8 cellular contexts compared by ENCODE assay signal in genomic region chr10:61750943-61751471, GRCh38.
DNase-seq lines count a peak whose midpoint lies in the region; ATAC-seq and TF ChIP-seq lines count a peak whose summit lies in the region.

No MANE protein-coding gene starts in this region.

- H3K9me3 ChIP-seq in BE2C: no peaks in the 10 kb centered on the region

- no peak overlapping the region for H3K4me3 ChIP-seq in BE2C (ENCODE audit: low read depth, low read length)

- H3K4me3 Mint-ChIP-seq in osteocyte (ENCODE audit: unreplicated experiment) (no peak overlapping the region), type B pancreatic cell (no peak overlapping the region)

- no peaks in the 10 kb centered on the region for H3K27me3 ChIP-seq in BE2C

- DNase-seq in BE2C (peak; percentile 77), NOMO-1 treated with dmso at 0.1 percent for 144 hours (lab: John Stamatoyannopoulos, UW; ENCODE audit: unreplicated experiment) (peak; percentile 50), activated T-cell treated with anti-CD3 and anti-CD28 coated beads for 1 hour (ENCODE audit: low read depth) (peak; percentile 48), fibroblast of gingiva (ENCODE audit: low read depth) (peak; percentile 42), osteocyte (ENCODE audit: extremely low spot score, unreplicated experiment) (no peak), type B pancreatic cell (ENCODE audit: extremely low spot score, unreplicated experiment) (peak; percentile 71)

- peaks cover 68% of the 10 kb centered on the region for H3K4me1 Mint-ChIP-seq in osteocyte (ENCODE audit: unreplicated experiment)
- peaks cover 37% of the 10 kb centered on the region for H3K4me1 Mint-ChIP-seq in type B pancreatic cell (ENCODE audit: unreplicated experiment)

- ATAC-seq in GM18873 (IDR thresholded peaks at IDR 0.05; ENCODE audit: low FRiP score, unreplicated experiment): peak; percentile 78
- peak; percentile 47 for ATAC-seq in HG03097 (IDR thresholded peaks at IDR 0.05; ENCODE audit: low FRiP score, unreplicated experiment)

- H3K4me1 ChIP-seq in BE2C: peaks cover 7% of the 10 kb centered on the region

- H3K27ac Mint-ChIP-seq in osteocyte (ENCODE audit: unreplicated experiment): peak overlapping the region; percentile 27
- peak overlapping the region; percentile 97 for H3K27ac Mint-ChIP-seq in type B pancreatic cell

- H3K27me3 Mint-ChIP-seq in osteocyte (ENCODE audit: unreplicated experiment) (no peaks in the 10 kb centered on the region), type B pancreatic cell (no peaks in the 10 kb centered on the region)

- TF ChIP-seq CTCF in BE2C (IDR thresholded peaks at IDR 0.05; ENCODE audit: low read depth, low read length) (peak; percentile 91), osteocyte (IDR thresholded peaks at IDR 0.05) (peak; percentile 61), type B pancreatic cell (conservative IDR thresholded peaks at IDR 0.05) (peak; percentile 71)

- H3K36me3 ChIP-seq in BE2C: no peaks in the 10 kb centered on the region

- no peaks in the 10 kb centered on the region for H3K36me3 Mint-ChIP-seq in osteocyte (ENCODE audit: unreplicated experiment)
- peaks cover 3% of the 10 kb centered on the region for H3K36me3 Mint-ChIP-seq in type B pancreatic cell

- H3K9me3 Mint-ChIP-seq in osteocyte (ENCODE audit: unreplicated experiment): no peaks in the 10 kb centered on the region
- peaks cover 4% of the 10 kb centered on the region for H3K9me3 Mint-ChIP-seq in type B pancreatic cell
